In the genomic region with DNA sequence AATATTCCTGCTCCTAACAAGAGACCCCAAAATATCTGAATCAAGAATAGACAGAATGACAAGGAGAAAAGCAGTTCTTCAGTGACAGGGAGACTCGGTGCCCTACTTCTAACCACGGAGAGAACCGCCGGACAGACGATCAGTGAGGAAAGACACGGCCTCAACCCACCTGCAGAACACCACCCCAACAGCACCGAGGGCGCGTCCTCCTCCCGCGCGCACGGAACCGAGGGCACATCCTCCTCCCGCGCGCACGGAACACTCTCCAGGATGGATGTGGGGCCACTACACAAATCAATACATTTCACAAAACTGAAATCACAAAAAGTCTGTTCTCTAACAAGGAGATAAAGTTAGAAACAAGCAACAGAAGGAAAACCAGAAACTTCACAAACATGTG, we compare ENCODE assay signal across 25 cellular contexts. TPM values are rescaled to one million over a fixed set of nuclear protein-coding genes. Genes with fewer than 3 reads are reported as not detected.
"Had no signal": no experiment of that assay in that cellular context is flagged by ENCODE, and none has a peak within 500 bp of the region (broad histone marks: within the 10 kb centered on the region; RNA-seq: fewer than 3 reads in every experiment).

No MANE protein-coding gene starts in this region.

- H3K9ac ChIP-seq: SK-N-SH had no signal

- H3K27me3 ChIP-seq: MG63, Peyer's patch had no signal

- H3K4me2 ChIP-seq: SK-N-SH had no signal

- H3K4me3 ChIP-seq: MG63, Peyer's patch had no signal

- DNase-seq: KBM-7, MG63, NCI-H1092, NCI-H1105 treated with DMSO at 0.1 percent for 48 hours, NCI-H1417 treated with DMSO at 0.1 percent for 48 hours, NCI-H146, NCI-H1694 treated with DMSO at 0.1 percent for 48 hours, NCI-H1930, NCI-H2081, NCI-H2107, NCI-H2227 treated with DMSO at 0.1 percent for 48 hours, NCI-H446, NCI-H510A, NCI-H524 treated with DMSO at 0.1 percent for 48 hours, NCI-H69, NCI-H774, PC-3, Peyer's patch, SIG-M5, SK-N-SH had no signal

- H3K9me3 ChIP-seq: MG63, Peyer's patch, SK-N-SH had no signal

- H3K27ac ChIP-seq: Peyer's patch had no signal

- ATAC-seq: PC-3, Right ventricle myocardium inferior had no signal

- H3K4me1 ChIP-seq: Peyer's patch had no signal

RNA-seq across cellular contexts. Expression of gene VENTX, which starts 48.7 kb away (rescaled TPM):
- total RNA-seq: HT-29, LHCN-M2, PC-3, RPMI7951, SK-MEL-5 had no signal
- polyA plus RNA-seq: SK-N-SH had no signal

RNA-seq across cellular contexts. Expression of gene CALY, which starts 50.3 kb away (rescaled TPM):
- total RNA-seq: HT-29, LHCN-M2, PC-3, Right ventricle myocardium inferior, RPMI7951, SK-MEL-5 had no signal
